18 cellular contexts compared by ENCODE assay signal in the genomic region with DNA sequence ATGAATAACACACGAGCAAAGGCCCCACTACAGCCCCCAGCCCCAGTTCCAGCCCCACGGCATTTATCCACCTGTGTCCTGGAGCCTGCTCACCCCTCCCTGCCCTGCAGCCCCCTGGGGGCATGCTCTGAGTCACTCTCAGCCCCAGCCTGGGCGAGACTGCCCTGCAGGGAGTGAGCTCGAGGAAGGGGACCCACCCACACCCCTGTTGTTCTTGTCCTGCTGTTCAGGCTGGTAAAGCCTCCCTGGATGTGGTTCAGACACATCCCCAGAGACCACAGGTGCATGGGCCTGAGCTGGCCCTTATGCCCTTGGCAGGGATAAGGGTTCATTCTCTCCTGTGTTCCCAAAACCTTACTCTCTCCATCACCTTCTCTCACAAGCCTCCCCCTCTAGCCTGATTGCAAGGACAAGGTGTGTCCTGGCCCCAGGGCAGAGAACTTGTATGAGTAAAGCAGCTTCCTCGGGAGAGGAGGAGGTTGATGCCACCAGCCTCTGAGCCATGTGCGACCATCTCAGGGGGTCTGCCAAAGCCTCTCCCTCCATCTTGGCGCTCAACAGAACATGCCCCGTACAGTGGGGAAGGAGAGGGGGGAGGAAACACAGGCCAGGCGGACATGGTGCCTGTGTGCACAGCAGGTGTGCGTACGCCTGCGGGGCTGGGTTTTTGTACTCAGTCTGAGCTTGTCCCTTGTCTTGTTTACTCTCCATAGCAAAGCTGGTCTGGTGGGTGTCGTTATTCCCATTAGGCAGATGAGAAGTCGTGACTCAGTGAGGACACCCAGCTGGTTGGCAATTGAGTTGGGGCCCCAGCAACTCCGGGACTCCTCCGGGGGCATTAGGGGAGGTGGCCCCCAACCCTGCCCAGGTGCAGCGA.
A peak's percentile ranks its signal among the peaks of the same experiment; 100 is the strongest.
DNase-seq lines count a peak whose midpoint lies in the region; ATAC-seq, FAIRE-seq and TF ChIP-seq lines count a peak whose summit lies in the region.
"Had no signal": no experiment of that assay in that cellular context is flagged by ENCODE, and none has a peak within 500 bp of the region (broad histone marks: within the 10 kb centered on the region; RNA-seq: fewer than 3 reads in every experiment).

No MANE protein-coding gene starts in this region.

- H3K27me3 Mint-ChIP-seq in activated naive CD4-positive, alpha-beta T cell treated with anti-CD3 and anti-CD28 coated beads for 36 hours (ENCODE audit: low read depth) = peaks cover 2% of the 10 kb centered on the region
- H3K27me3 Mint-ChIP-seq in activated T-cell treated with anti-CD3 and anti-CD28 coated beads, Interleukin-2, amount 50 U/mL, for 4 hours (ENCODE audit: low read depth) = peaks cover 27% of the 10 kb centered on the region

- intact Hi-C loops in activated naive CD4-positive, alpha-beta T cell treated with anti-CD3 and anti-CD28 coated beads for 36 hours (cut with micrococcal nuclease) = loop anchor here (5.0 kb wide), 1 partner anchor 55 kb away; no protein-coding TSS in a partner anchor
- intact Hi-C loops in spleen (cut with DNase I; ENCODE audit: low total_unique reads) = no loop called here

- no peaks in the 10 kb centered on the region for H3K4me1 Mint-ChIP-seq in activated naive CD4-positive, alpha-beta T cell treated with anti-CD3 and anti-CD28 coated beads for 36 hours (ENCODE audit: low read depth)
- H3K4me1 Mint-ChIP-seq in activated T-cell treated with anti-CD3 and anti-CD28 coated beads, Interleukin-2, amount 50 U/mL, for 4 hours (ENCODE audit: low read depth) = peaks cover 3% of the 10 kb centered on the region

- no peak overlapping the region for H3K27ac ChIP-seq in spleen
- H3K27ac ChIP-seq: colonic mucosa, testis, WERI-Rb-1 had no signal

- no peak for DNase-seq in activated naive CD4-positive, alpha-beta T cell treated with anti-CD3 and anti-CD28 coated beads for 36 hours
- DNase-seq in activated naive CD4-positive, alpha-beta T cell treated with anti-CD3 and anti-CD28 coated beads, Interleukin-2, amount 50 U/mL, for 16 hours = no peak
- DNase-seq in NCI-H146 (lab: John Stamatoyannopoulos, UW) (peak; percentile 92), bronchial epithelial cell (ENCODE audit: low read depth) (peak; percentile 12), spleen (peak; percentile 50), GM13977 (ENCODE audit: low spot score) (no peak)
- DNase-seq in activated CD4-positive, alpha-beta T cell treated with anti-CD3 and anti-CD28 coated beads for 1 hour = no peak
- DNase-seq in activated T-cell treated with anti-CD3 and anti-CD28 coated beads, Interleukin-2, amount 50 U/mL, for 4 hours = no peak
- DNase-seq: NCI-H187 treated with DMSO at 0.1 percent for 48 hours had no signal

- no peaks in the 10 kb centered on the region for H3K9me3 Mint-ChIP-seq in activated naive CD4-positive, alpha-beta T cell treated with anti-CD3 and anti-CD28 coated beads for 36 hours
- no peaks in the 10 kb centered on the region for H3K9me3 Mint-ChIP-seq in activated T-cell treated with anti-CD3 and anti-CD28 coated beads, Interleukin-2, amount 50 U/mL, for 4 hours
- H3K9me3 Mint-ChIP-seq: activated CD4-positive, alpha-beta memory T cell treated with anti-CD3 and anti-CD28 coated beads for 36 hours; activated naive CD4-positive, alpha-beta T cell treated with anti-CD3 and anti-CD28 coated beads, Interleukin-2, amount 50 U/mL, for 72 hours; activated T-cell treated with anti-CD3 and anti-CD28 coated beads, Interleukin-2, amount 50 U/mL, for 24 hours had no signal

- H3K27ac Mint-ChIP-seq in activated naive CD4-positive, alpha-beta T cell treated with anti-CD3 and anti-CD28 coated beads for 36 hours = peak overlapping the region; percentile 12
- H3K27ac Mint-ChIP-seq: activated CD4-positive, alpha-beta memory T cell treated with anti-CD3 and anti-CD28 coated beads for 36 hours; activated naive CD4-positive, alpha-beta T cell treated with anti-CD3 and anti-CD28 coated beads, Interleukin-2, amount 50 U/mL, for 72 hours; activated T-cell treated with anti-CD3 and anti-CD28 coated beads, Interleukin-2, amount 50 U/mL, for 24 hours had no signal

- in situ Hi-C loops in GM13977 (cut with MboI; ENCODE audit: low pct_unique_long_range_greater_than_20kb, low sequenced_read_pairs, unreplicated experiment) = no loop called here

- CTCF ChIA-PET in activated naive CD4-positive, alpha-beta T cell treated with anti-CD3 and anti-CD28 coated beads for 36 hours (lab: Charles Lee) = interaction anchor here (0.6 to 3.9 kb wide), 15 partner anchors 9 to 1562 kb away, joined by 3 to 22 read pairs (median 4); no protein-coding TSS in a partner anchor

- H3K9me3 ChIP-seq in spleen = no peaks in the 10 kb centered on the region
- H3K9me3 ChIP-seq: colonic mucosa, testis had no signal

- TF ChIP-seq POLR2A in spleen (IDR thresholded peaks at IDR 0.05) = no peak

- no peak for FAIRE-seq in bronchial epithelial cell (lab: Jason Lieb, UNC)
- FAIRE-seq: endometrium, islet of Langerhans had no signal

- TF ChIP-seq CTCF in bronchial epithelial cell (IDR thresholded peaks at IDR 0.05; ENCODE audit: insufficient read depth, low read length, severe bottlenecking) (no peak), spleen (IDR thresholded peaks at IDR 0.05 in 8 of 11, conservative IDR thresholded peaks at IDR 0.05 in 3 of 11) (no peak), GM13977 (IDR thresholded peaks at IDR 0.05; ENCODE audit: extremely low read depth, insufficient read depth, missing control alignments) (no peak)

- H3K27me3 ChIP-seq in bronchial epithelial cell (ENCODE audit: control insufficient read depth, insufficient read depth, low read length) (peaks cover 5% of the 10 kb centered on the region), spleen (replicated peaks in 1 of 7) (peaks cover 0 to 65% (median 4%) of the 10 kb centered on the region in 7 donors)
- H3K27me3 ChIP-seq: colonic mucosa, testis had no signal

- 75 to 82% (median 78%) methylated on average over 16 to 17 of the region's 17 CpGs for WGBS in spleen, 5 donors

- H3K36me3 ChIP-seq in bronchial epithelial cell (ENCODE audit: control insufficient read depth, insufficient read depth, low read length) (no peaks in the 10 kb centered on the region), spleen (no peaks in the 10 kb centered on the region)
- H3K36me3 ChIP-seq: colonic mucosa, WERI-Rb-1 had no signal

- no peaks in the 10 kb centered on the region for H3K36me3 Mint-ChIP-seq in activated naive CD4-positive, alpha-beta T cell treated with anti-CD3 and anti-CD28 coated beads for 36 hours (ENCODE audit: low read depth)
- H3K36me3 Mint-ChIP-seq in activated T-cell treated with anti-CD3 and anti-CD28 coated beads, Interleukin-2, amount 50 U/mL, for 4 hours (ENCODE audit: insufficient read depth) = no peaks in the 10 kb centered on the region
- H3K36me3 Mint-ChIP-seq: activated CD4-positive, alpha-beta memory T cell treated with anti-CD3 and anti-CD28 coated beads for 36 hours; activated naive CD4-positive, alpha-beta T cell treated with anti-CD3 and anti-CD28 coated beads, Interleukin-2, amount 50 U/mL, for 72 hours had no signal

- H3K4me3 Mint-ChIP-seq in activated naive CD4-positive, alpha-beta T cell treated with anti-CD3 and anti-CD28 coated beads for 36 hours = no peak overlapping the region
- H3K4me3 Mint-ChIP-seq in activated T-cell treated with anti-CD3 and anti-CD28 coated beads, Interleukin-2, amount 50 U/mL, for 4 hours = no peak overlapping the region
- H3K4me3 Mint-ChIP-seq: activated CD4-positive, alpha-beta memory T cell treated with anti-CD3 and anti-CD28 coated beads for 36 hours; activated T-cell treated with anti-CD3 and anti-CD28 coated beads, Interleukin-2, amount 50 U/mL, for 24 hours had no signal

- H3K4me1 ChIP-seq in spleen = peaks cover 0 to 5% (median 2%) of the 10 kb centered on the region in 6 donors
- H3K4me1 ChIP-seq: colonic mucosa, testis had no signal

- no peak for ATAC-seq in activated T-cell treated with anti-CD3 and anti-CD28 coated beads, Interleukin-2, amount 50 U/mL, for 4 hours

- H3K4me3 ChIP-seq in bronchial epithelial cell (ENCODE audit: low read depth, low read length) (no peak overlapping the region), spleen (no peak overlapping the region)
- H3K4me3 ChIP-seq: colonic mucosa, lung, testis had no signal

Comparison
In these comparisons a context has a peak if more than half of its experiments do, and no peak if none do; other contexts are left out.
1. DNase-seq: peak in NCI-H146 (single experiment), bronchial epithelial cell (single experiment) and spleen (single experiment); none in activated naive CD4-positive, alpha-beta T cell treated with anti-CD3 and anti-CD28 coated beads for 36 hours (single experiment), activated naive CD4-positive, alpha-beta T cell treated with anti-CD3 and anti-CD28 coated beads, Interleukin-2, amount 50 U/mL, for 16 hours (single experiment), activated CD4-positive, alpha-beta T cell treated with anti-CD3 and anti-CD28 coated beads for 1 hour (single experiment), activated T-cell treated with anti-CD3 and anti-CD28 coated beads, Interleukin-2, amount 50 U/mL, for 4 hours (single experiment) and GM13977 (single experiment).